Comparison of ENCODE assay signal across 1 cellular context in the genomic region with DNA sequence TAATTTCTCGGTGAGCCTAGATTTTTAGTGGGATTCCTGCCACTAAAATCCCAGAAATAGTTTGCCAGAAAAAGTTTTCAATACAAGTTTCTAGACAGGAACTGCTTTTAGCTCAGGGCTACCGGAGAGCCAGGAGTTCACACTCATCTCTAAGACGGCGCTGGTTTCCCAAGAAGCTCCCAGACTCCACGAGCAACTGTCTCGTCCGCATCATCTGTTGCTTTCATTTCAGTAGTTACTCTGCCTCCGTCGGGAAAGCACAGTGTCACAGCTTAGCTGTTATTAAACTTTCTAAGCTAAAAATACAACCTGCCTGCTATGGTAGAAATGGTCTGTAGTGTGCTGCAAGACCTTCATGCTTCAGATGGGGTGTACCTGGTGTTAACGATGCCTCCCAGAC.
TF ChIP-seq lines count a peak whose summit lies in the region.

No MANE protein-coding gene starts in this region.

TF ChIP-seq in GM23338, 12 proteins besides CTCF, POLR2A, EP300 and RAD21 (continued from another document):
- TF ChIP-seq, protein P1, sequence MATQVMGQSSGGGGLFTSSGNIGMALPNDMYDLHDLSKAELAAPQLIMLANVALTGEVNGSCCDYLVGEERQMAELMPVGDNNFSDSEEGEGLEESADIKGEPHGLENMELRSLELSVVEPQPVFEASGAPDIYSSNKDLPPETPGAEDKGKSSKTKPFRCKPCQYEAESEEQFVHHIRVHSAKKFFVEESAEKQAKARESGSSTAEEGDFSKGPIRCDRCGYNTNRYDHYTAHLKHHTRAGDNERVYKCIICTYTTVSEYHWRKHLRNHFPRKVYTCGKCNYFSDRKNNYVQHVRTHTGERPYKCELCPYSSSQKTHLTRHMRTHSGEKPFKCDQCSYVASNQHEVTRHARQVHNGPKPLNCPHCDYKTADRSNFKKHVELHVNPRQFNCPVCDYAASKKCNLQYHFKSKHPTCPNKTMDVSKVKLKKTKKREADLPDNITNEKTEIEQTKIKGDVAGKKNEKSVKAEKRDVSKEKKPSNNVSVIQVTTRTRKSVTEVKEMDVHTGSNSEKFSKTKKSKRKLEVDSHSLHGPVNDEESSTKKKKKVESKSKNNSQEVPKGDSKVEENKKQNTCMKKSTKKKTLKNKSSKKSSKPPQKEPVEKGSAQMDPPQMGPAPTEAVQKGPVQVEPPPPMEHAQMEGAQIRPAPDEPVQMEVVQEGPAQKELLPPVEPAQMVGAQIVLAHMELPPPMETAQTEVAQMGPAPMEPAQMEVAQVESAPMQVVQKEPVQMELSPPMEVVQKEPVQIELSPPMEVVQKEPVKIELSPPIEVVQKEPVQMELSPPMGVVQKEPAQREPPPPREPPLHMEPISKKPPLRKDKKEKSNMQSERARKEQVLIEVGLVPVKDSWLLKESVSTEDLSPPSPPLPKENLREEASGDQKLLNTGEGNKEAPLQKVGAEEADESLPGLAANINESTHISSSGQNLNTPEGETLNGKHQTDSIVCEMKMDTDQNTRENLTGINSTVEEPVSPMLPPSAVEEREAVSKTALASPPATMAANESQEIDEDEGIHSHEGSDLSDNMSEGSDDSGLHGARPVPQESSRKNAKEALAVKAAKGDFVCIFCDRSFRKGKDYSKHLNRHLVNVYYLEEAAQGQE (IDR thresholded peaks at IDR 0.05; ENCODE audit: unreplicated experiment): no peak
- TF ChIP-seq, protein P2, sequence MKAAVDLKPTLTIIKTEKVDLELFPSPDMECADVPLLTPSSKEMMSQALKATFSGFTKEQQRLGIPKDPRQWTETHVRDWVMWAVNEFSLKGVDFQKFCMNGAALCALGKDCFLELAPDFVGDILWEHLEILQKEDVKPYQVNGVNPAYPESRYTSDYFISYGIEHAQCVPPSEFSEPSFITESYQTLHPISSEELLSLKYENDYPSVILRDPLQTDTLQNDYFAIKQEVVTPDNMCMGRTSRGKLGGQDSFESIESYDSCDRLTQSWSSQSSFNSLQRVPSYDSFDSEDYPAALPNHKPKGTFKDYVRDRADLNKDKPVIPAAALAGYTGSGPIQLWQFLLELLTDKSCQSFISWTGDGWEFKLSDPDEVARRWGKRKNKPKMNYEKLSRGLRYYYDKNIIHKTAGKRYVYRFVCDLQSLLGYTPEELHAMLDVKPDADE (IDR thresholded peaks at IDR 0.05): no peak
- TF ChIP-seq EZH2 (IDR thresholded peaks at IDR 0.05; ENCODE audit: low read depth, unreplicated experiment) (no peak), ZNF331 (CRISPR knock-in tag; IDR thresholded peaks at IDR 0.05; ENCODE audit: low read depth) (no peak), NANOG (IDR thresholded peaks at IDR 0.05; ENCODE audit: borderline replicate concordance) (no peak), CREB1 (CRISPR knock-in tag; IDR thresholded peaks at IDR 0.05; ENCODE audit: low read depth) (no peak), ZNF462 (CRISPR knock-in tag; IDR thresholded peaks at IDR 0.05) (no peak)
